20 cellular contexts compared by ENCODE assay signal in the genomic region with DNA sequence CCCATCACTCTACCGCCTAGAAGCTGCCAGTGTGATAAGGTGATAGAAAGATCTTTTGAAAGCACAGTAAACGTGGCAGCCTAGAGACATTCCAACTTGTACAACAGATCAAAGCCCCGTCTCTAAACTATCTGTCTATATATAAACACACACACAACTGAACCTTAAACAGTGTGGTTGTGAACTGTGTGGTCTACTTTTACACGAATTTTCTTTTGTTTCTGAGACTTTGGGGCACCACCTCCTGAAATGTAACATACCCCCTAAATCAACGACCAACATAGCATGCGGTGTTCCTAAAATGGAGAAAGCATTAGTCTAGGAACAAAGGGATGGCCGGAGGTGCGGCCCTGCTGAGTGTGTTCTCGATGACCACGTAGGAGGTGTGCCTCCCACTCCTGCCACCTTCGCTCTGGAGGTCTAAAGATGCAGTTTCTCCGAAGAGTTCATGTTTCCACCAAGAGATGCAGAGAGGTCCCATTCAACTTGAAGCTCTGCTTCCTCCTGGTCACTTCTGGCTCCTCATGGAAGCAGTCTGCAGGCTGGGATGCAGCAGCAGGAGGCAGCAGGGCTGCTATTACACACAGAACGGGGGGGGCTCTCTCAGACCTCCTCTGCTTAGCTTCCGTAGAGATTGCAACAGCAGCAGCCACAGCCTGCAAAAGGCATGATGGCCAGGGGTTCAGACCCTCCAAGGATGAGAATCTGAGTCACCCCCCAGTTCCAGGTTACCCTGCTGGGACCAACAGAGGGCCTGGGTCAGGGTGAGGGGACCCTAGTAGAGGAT.
"Had no signal": no experiment of that assay in that cellular context is flagged by ENCODE, and none has a peak within 500 bp of the region (broad histone marks: within the 10 kb centered on the region; RNA-seq: fewer than 3 reads in every experiment).

No MANE protein-coding gene starts in this region.

- H3K4me3 Mint-ChIP-seq: activated T-cell treated with anti-CD3 and anti-CD28 coated beads, Interleukin-2, amount 50 U/mL, for 4 hours; natural killer cell treated with Interleukin-12 subunit alpha and Interleukin-12 subunit beta and Interleukin-15 and Interleukin-18, amount 100 ng/mL, for 72 hours; T-helper 2 cell treated with Interferon-gamma antibody and Interleukin-4, amounts not matched to agents 5 μg/mL and 100 μg/mL, for 36 hours; type B pancreatic cell had no signal

- H3K27ac ChIP-seq: ascending aorta, cardiac muscle cell, coronary artery, heart right ventricle, left lung, psoas muscle, right lobe of liver, suprapubic skin had no signal

- H3K27me3 ChIP-seq: ascending aorta, cardiac muscle cell, left lung, right lobe of liver, suprapubic skin had no signal

- H3K9me3 Mint-ChIP-seq: activated T-cell treated with anti-CD3 and anti-CD28 coated beads, Interleukin-2, amount 50 U/mL, for 4 hours; natural killer cell treated with Interleukin-12 subunit alpha and Interleukin-12 subunit beta and Interleukin-15 and Interleukin-18, amount 100 ng/mL, for 72 hours; T-helper 2 cell treated with Interferon-gamma antibody and Interleukin-4, amounts not matched to agents 5 μg/mL and 100 μg/mL, for 36 hours; type B pancreatic cell had no signal

- H3K4me1 ChIP-seq: ascending aorta, psoas muscle, suprapubic skin had no signal

- DNase-seq: activated CD4-positive, alpha-beta T cell treated with anti-CD3 and anti-CD28 coated beads, Interleukin-2, amount 50 U/mL, for 4 hours; activated CD4-positive, CD25-positive, alpha-beta regulatory T cell treated with anti-CD3 and anti-CD28 coated beads, Interleukin-2, amount 50 U/mL, for 72 hours; activated gamma-delta T cell treated with Interleukin-2 at 50 U/mL for 16 hours; activated T-cell treated with anti-CD3 and anti-CD28 coated beads, Interleukin-2, amount 50 U/mL, for 4 hours; effector CD4-positive, alpha-beta T cell; foreskin melanocyte; heart right ventricle; islet precursor cell; left lung; psoas muscle; stimulated activated CD4-positive, alpha-beta T cell treated with anti-CD3 and anti-CD28 coated beads, Interleukin-12 subunit alpha, Interleukin-12 subunit beta, amount 100 ng/mL, for 4 hours; stimulated activated naive CD8-positive, alpha-beta T cell treated with anti-CD3 and anti-CD28 coated beads, Interleukin-15, Interleukin-2, amounts not matched to agents 100 U/mL and 50 U/mL, for 24 hours had no signal

- H3K27ac Mint-ChIP-seq: natural killer cell treated with Interleukin-12 subunit alpha and Interleukin-12 subunit beta and Interleukin-15 and Interleukin-18, amount 100 ng/mL, for 72 hours; T-helper 2 cell treated with Interferon-gamma antibody and Interleukin-4, amounts not matched to agents 5 μg/mL and 100 μg/mL, for 36 hours; type B pancreatic cell had no signal

- H3K36me3 Mint-ChIP-seq: natural killer cell treated with Interleukin-12 subunit alpha and Interleukin-12 subunit beta and Interleukin-15 and Interleukin-18, amount 100 ng/mL, for 72 hours; type B pancreatic cell had no signal

- H3K9me3 ChIP-seq: ascending aorta, heart right ventricle, left lung, psoas muscle, right lobe of liver, suprapubic skin had no signal

- H3K4me3 ChIP-seq: ascending aorta, cardiac muscle cell, coronary artery, heart right ventricle, left lung, psoas muscle, right lobe of liver, suprapubic skin had no signal

- ATAC-seq: activated T-cell treated with anti-CD3 and anti-CD28 coated beads, Interleukin-2, amount 50 U/mL, for 4 hours; heart right ventricle; left lung; natural killer cell treated with Interleukin-12 subunit alpha and Interleukin-12 subunit beta and Interleukin-15 and Interleukin-18, amount 100 ng/mL, for 72 hours; psoas muscle; right lobe of liver; stimulated activated naive CD8-positive, alpha-beta T cell treated with anti-CD3 and anti-CD28 coated beads, Interleukin-15, Interleukin-2, amounts not matched to agents 100 U/mL and 50 U/mL, for 24 hours had no signal

- H3K36me3 ChIP-seq: ascending aorta, cardiac muscle cell, heart right ventricle, left lung, right lobe of liver, suprapubic skin had no signal
